Comparison of ENCODE assay signal across 9 cellular contexts in the genomic region with DNA sequence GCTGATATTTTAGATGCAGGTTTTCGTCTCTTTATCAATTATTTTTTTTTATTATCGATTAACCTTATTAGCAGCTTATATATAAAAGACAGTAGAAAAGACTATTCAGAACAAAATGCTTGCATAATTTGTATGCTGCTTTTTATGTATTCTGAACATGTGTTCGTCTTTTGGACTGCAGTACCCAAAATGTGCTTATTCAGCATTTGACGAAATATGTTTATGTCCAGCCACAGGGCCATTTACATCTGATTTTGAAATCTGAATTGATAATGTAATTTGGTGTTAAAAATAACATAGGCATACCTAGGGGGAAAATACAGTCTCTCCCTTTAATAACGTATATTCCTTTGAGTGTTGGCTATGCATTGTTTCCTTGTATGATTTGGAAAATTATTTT.
"Had no signal": no experiment of that assay in that cellular context is flagged by ENCODE, and none has a peak within 500 bp of the region (broad histone marks: within the 10 kb centered on the region; RNA-seq: fewer than 3 reads in every experiment).

No MANE protein-coding gene starts in this region.

- H3K4me3 ChIP-seq: GM23248, HAP-1 had no signal

- DNase-seq: GM23248, GOT3, H7, HFFc6, Kasumi-1, KG1 had no signal

- ATAC-seq: HCT116 had no signal

- H3K9ac ChIP-seq: GM23248 had no signal

- H3K9me3 ChIP-seq: HAP-1 had no signal

- H2AFZ ChIP-seq: GM23248 had no signal

- H3K27ac ChIP-seq: GM23248, HL-60 had no signal

- H3K4me1 ChIP-seq: HAP-1 had no signal

- H3K36me3 ChIP-seq: HAP-1 had no signal
